ENCODE assay signal across 1 cellular context in genomic region chr1:104092698-104093097, GRCh38.
A peak's percentile ranks its signal among the peaks of the same experiment; 100 is the strongest.
TF ChIP-seq lines count a peak whose summit lies in the region.

No MANE protein-coding gene starts in this region.

TF ChIP-seq in GM23338, 12 proteins besides CTCF, POLR2A, EP300 and RAD21 (continued from another document):
- TF ChIP-seq, protein P1, sequence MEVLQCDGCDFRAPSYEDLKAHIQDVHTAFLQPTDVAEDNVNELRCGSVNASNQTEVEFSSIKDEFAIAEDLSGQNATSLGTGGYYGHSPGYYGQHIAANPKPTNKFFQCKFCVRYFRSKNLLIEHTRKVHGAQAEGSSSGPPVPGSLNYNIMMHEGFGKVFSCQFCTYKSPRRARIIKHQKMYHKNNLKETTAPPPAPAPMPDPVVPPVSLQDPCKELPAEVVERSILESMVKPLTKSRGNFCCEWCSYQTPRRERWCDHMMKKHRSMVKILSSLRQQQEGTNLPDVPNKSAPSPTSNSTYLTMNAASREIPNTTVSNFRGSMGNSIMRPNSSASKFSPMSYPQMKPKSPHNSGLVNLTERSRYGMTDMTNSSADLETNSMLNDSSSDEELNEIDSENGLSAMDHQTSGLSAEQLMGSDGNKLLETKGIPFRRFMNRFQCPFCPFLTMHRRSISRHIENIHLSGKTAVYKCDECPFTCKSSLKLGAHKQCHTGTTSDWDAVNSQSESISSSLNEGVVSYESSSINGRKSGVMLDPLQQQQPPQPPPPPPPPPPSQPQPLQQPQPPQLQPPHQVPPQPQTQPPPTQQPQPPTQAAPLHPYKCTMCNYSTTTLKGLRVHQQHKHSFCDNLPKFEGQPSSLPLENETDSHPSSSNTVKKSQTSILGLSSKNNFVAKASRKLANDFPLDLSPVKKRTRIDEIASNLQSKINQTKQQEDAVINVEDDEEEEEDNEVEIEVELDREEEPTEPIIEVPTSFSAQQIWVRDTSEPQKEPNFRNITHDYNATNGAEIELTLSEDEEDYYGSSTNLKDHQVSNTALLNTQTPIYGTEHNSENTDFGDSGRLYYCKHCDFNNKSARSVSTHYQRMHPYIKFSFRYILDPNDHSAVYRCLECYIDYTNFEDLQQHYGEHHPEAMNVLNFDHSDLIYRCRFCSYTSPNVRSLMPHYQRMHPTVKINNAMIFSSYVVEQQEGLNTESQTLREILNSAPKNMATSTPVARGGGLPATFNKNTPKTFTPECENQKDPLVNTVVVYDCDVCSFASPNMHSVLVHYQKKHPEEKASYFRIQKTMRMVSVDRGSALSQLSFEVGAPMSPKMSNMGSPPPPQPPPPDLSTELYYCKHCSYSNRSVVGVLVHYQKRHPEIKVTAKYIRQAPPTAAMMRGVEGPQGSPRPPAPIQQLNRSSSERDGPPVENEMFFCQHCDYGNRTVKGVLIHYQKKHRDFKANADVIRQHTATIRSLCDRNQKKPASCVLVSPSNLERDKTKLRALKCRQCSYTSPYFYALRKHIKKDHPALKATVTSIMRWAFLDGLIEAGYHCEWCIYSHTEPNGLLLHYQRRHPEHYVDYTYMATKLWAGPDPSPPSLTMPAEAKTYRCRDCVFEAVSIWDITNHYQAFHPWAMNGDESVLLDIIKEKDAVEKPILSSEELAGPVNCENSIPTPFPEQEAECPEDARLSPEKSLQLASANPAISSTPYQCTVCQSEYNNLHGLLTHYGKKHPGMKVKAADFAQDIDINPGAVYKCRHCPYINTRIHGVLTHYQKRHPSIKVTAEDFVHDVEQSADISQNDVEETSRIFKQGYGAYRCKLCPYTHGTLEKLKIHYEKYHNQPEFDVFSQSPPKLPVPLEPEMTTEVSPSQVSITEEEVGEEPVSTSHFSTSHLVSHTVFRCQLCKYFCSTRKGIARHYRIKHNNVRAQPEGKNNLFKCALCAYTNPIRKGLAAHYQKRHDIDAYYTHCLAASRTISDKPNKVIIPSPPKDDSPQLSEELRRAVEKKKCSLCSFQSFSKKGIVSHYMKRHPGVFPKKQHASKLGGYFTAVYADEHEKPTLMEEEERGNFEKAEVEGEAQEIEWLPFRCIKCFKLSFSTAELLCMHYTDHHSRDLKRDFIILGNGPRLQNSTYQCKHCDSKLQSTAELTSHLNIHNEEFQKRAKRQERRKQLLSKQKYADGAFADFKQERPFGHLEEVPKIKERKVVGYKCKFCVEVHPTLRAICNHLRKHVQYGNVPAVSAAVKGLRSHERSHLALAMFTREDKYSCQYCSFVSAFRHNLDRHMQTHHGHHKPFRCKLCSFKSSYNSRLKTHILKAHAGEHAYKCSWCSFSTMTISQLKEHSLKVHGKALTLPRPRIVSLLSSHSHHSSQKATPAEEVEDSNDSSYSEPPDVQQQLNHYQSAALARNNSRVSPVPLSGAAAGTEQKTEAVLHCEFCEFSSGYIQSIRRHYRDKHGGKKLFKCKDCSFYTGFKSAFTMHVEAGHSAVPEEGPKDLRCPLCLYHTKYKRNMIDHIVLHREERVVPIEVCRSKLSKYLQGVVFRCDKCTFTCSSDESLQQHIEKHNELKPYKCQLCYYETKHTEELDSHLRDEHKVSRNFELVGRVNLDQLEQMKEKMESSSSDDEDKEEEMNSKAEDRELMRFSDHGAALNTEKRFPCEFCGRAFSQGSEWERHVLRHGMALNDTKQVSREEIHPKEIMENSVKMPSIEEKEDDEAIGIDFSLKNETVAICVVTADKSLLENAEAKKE (CRISPR knock-in tag; IDR thresholded peaks at IDR 0.05), result peak; percentile 87
- TF ChIP-seq REST (IDR thresholded peaks at IDR 0.05; ENCODE audit: unreplicated experiment) (no peak), ZNF114 (CRISPR knock-in tag; IDR thresholded peaks at IDR 0.05) (no peak), EZH2 (IDR thresholded peaks at IDR 0.05; ENCODE audit: low read depth, unreplicated experiment) (no peak)
- TF ChIP-seq, protein P2, sequence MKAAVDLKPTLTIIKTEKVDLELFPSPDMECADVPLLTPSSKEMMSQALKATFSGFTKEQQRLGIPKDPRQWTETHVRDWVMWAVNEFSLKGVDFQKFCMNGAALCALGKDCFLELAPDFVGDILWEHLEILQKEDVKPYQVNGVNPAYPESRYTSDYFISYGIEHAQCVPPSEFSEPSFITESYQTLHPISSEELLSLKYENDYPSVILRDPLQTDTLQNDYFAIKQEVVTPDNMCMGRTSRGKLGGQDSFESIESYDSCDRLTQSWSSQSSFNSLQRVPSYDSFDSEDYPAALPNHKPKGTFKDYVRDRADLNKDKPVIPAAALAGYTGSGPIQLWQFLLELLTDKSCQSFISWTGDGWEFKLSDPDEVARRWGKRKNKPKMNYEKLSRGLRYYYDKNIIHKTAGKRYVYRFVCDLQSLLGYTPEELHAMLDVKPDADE (IDR thresholded peaks at IDR 0.05), result no peak
